Comparison of ENCODE assay signal across 1 cellular context in the genomic region with DNA sequence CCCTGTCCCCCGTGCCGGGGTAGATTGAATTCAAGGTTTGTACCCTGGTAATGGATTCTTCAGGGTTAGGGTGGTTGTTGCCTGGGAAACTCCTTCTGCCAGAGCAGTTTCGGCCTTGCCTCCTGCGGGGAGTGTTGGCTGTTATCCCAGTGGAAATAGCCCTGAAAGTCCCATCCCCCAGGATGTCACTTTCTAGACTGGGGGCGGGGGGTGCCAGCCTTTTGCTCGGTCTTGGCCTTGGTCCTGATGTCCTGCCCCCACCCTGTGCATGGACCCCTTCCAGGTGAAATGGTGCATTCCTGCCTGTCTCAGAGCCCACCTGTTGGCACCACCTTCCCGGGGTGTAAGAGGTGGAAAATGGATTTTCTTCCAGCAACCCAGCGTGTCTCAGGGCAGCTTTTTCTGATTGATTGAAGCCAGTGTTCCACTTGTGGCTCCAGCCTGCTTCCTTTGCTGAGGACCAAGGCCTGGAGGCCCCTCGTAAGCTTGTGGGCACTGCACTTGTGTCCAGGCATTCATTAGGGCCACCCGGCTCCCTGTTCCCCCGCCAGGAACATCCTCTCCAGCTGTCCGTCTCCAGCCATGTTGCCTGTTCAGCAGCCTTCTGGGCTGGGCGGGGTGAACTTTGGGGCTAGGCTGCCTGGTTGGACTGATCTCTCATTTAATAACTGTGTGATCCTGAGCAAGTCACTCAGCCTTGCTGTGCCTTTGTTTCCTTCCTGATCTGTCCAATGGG.
TF ChIP-seq lines count a peak whose summit lies in the region.

No MANE protein-coding gene starts in this region.

TF ChIP-seq in HEK293, 187 proteins besides CTCF, POLR2A, EP300 and RAD21 (continued from another document):
- TF ChIP-seq, protein P1, sequence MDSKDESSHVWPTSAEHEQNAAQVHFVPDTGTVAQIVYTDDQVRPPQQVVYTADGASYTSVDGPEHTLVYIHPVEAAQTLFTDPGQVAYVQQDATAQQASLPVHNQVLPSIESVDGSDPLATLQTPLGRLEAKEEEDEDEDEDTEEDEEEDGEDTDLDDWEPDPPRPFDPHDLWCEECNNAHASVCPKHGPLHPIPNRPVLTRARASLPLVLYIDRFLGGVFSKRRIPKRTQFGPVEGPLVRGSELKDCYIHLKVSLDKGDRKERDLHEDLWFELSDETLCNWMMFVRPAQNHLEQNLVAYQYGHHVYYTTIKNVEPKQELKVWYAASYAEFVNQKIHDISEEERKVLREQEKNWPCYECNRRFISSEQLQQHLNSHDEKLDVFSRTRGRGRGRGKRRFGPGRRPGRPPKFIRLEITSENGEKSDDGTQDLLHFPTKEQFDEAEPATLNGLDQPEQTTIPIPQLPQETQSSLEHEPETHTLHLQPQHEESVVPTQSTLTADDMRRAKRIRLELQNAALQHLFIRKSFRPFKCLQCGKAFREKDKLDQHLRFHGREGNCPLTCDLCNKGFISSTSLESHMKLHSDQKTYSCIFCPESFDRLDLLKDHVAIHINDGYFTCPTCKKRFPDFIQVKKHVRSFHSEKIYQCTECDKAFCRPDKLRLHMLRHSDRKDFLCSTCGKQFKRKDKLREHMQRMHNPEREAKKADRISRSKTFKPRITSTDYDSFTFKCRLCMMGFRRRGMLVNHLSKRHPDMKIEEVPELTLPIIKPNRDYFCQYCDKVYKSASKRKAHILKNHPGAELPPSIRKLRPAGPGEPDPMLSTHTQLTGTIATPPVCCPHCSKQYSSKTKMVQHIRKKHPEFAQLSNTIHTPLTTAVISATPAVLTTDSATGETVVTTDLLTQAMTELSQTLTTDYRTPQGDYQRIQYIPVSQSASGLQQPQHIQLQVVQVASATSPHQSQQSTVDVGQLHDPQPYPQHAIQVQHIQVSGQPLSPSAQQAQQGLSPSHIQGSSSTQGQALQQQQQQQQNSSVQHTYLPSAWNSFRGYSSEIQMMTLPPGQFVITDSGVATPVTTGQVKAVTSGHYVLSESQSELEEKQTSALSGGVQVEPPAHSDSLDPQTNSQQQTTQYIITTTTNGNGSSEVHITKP (tag by site-specific recombination; IDR thresholded peaks at IDR 0.05): peak; percentile 84
- TF ChIP-seq SCRT2 (tag by site-specific recombination; IDR thresholded peaks at IDR 0.05) (peak; percentile 96), ZNF561 (tag by site-specific recombination; IDR thresholded peaks at IDR 0.05; ENCODE audit: borderline replicate concordance) (peak; percentile 57; the same call in 1 of the 2 replicates), ZIC2 (tag by site-specific recombination; IDR thresholded peaks at IDR 0.05) (peak; percentile 47), ZBTB20 (tag by site-specific recombination; IDR thresholded peaks at IDR 0.05) (0 out of 2 replicates have a peak, but pooled peaks have one; percentile 50), IKZF3 (tag by site-specific recombination; IDR thresholded peaks at IDR 0.05) (0 out of 2 replicates have a peak, but pooled peaks have one; percentile 19), ZBTB11 (tag by site-specific recombination; conservative IDR thresholded peaks at IDR 0.05; ENCODE audit: low read depth) (no peak), KLF9 (tag by site-specific recombination; IDR thresholded peaks at IDR 0.05; ENCODE audit: low read depth) (no peak), GLIS1 (tag by site-specific recombination; IDR thresholded peaks at IDR 0.05) (peak; percentile 72), ZNF830 (tag by site-specific recombination; IDR thresholded peaks at IDR 0.05; ENCODE audit: low read depth) (no peak)
